Comparison of ENCODE assay signal across 6 cellular contexts in genomic region chr3:49701388-49702077, GRCh38. TPM values are rescaled to one million over a fixed set of nuclear protein-coding genes. Genes with fewer than 3 reads are reported as not detected.
DNase-seq lines count a peak whose midpoint lies in the region; ATAC-seq, FAIRE-seq and TF ChIP-seq lines count a peak whose summit lies in the region.
"Had no signal": no experiment of that assay in that cellular context is flagged by ENCODE, and none has a peak within 500 bp of the region (broad histone marks: within the 10 kb centered on the region; RNA-seq: fewer than 3 reads in every experiment).

No MANE protein-coding gene starts in this region.

- no peaks in the 10 kb centered on the region for H3K9me2 ChIP-seq in GM23338 (ENCODE audit: insufficient read depth)

- no peak overlapping the region for H3K4me3 ChIP-seq in GM23338
- no peak overlapping the region for H3K4me3 ChIP-seq in astrocyte (ENCODE audit: insufficient read depth, low read depth, low read length)

- H3K27ac ChIP-seq in GM23338 (ENCODE audit: low read depth) (no peak overlapping the region), astrocyte (ENCODE audit: low read depth, low read length) (no peak overlapping the region)

- FAIRE-seq in astrocyte (lab: Jason Lieb, UNC) = no peak

- H2AFZ ChIP-seq in GM23338 = no peak overlapping the region
- H2AFZ ChIP-seq in astrocyte (ENCODE audit: low read depth, low read length) = no peak overlapping the region

- peaks cover 18% of the 10 kb centered on the region for H3K4me1 Mint-ChIP-seq in GM23338
- no peaks in the 10 kb centered on the region for H3K4me1 Mint-ChIP-seq in astrocyte (ENCODE audit: low read depth, unreplicated experiment)
- H3K4me1 Mint-ChIP-seq in osteocyte (ENCODE audit: unreplicated experiment) = peaks cover 5% of the 10 kb centered on the region

- no peak overlapping the region for H3K27ac Mint-ChIP-seq in GM23338
- H3K27ac Mint-ChIP-seq in astrocyte (ENCODE audit: unreplicated experiment) = no peak overlapping the region
- H3K27ac Mint-ChIP-seq in osteocyte (ENCODE audit: unreplicated experiment) = no peak overlapping the region

- DNase-seq in GM23338 (ENCODE audit: low spot score) (peak; percentile 85), astrocyte (ENCODE audit: low read depth) (no peak), osteocyte (ENCODE audit: extremely low spot score, unreplicated experiment) (no peak), NCI-H2227 treated with DMSO at 0.1 percent for 48 hours (lab: John Stamatoyannopoulos, UW) (no peak)
- DNase-seq: stimulated activated CD4-positive, alpha-beta T cell treated with anti-CD3 and anti-CD28 coated beads, Interleukin-4, amount 100 ng/mL, for 1 hour had no signal

- ATAC-seq in GM23338 (peak; percentile 75), HG02571 (IDR thresholded peaks at IDR 0.05; ENCODE audit: unreplicated experiment) (no peak)

- H3K27me3 Mint-ChIP-seq in GM23338 (ENCODE audit: insufficient read depth, low read depth, poor library complexity) (peaks cover 17% of the 10 kb centered on the region), astrocyte (ENCODE audit: low read depth, unreplicated experiment) (no peaks in the 10 kb centered on the region), osteocyte (ENCODE audit: unreplicated experiment) (no peaks in the 10 kb centered on the region)

- no peaks in the 10 kb centered on the region for H3K9me3 ChIP-seq in astrocyte (ENCODE audit: insufficient read depth, low read depth, low read length)

- no peaks in the 10 kb centered on the region for H3K9me3 Mint-ChIP-seq in GM23338
- no peaks in the 10 kb centered on the region for H3K9me3 Mint-ChIP-seq in astrocyte (ENCODE audit: unreplicated experiment)
- no peaks in the 10 kb centered on the region for H3K9me3 Mint-ChIP-seq in osteocyte (ENCODE audit: unreplicated experiment)

- H3K36me3 ChIP-seq in GM23338 (ENCODE audit: insufficient read depth) (no peaks in the 10 kb centered on the region), astrocyte (ENCODE audit: insufficient read depth, low read length) (no peaks in the 10 kb centered on the region)

- no peak overlapping the region for H3K9ac ChIP-seq in astrocyte (ENCODE audit: low read length)

- H3K79me2 ChIP-seq in GM23338 (replicated peaks; ENCODE audit: insufficient read depth) = no peaks in the 10 kb centered on the region
- H3K79me2 ChIP-seq in astrocyte (ENCODE audit: insufficient read depth, low read length) = no peaks in the 10 kb centered on the region

- H3F3A ChIP-seq in GM23338 (replicated peaks; ENCODE audit: low read depth) = no peaks in the 10 kb centered on the region; the same call in 1 of the 2 replicates

- H3K36me3 Mint-ChIP-seq in GM23338 (ENCODE audit: low read depth) = peaks cover 8% of the 10 kb centered on the region
- H3K36me3 Mint-ChIP-seq in astrocyte (ENCODE audit: low read depth, unreplicated experiment) = peaks cover 13% of the 10 kb centered on the region
- H3K36me3 Mint-ChIP-seq in osteocyte (ENCODE audit: unreplicated experiment) = peaks cover 10% of the 10 kb centered on the region

- H3K4me2 ChIP-seq in GM23338 = no peak overlapping the region
- no peak overlapping the region for H3K4me2 ChIP-seq in astrocyte (ENCODE audit: low read length)

- H3K27me3 ChIP-seq in GM23338 (ENCODE audit: insufficient read depth) (no peaks in the 10 kb centered on the region), astrocyte (ENCODE audit: insufficient read depth, low read length) (no peaks in the 10 kb centered on the region)

- TF ChIP-seq CTCF in GM23338 (conservative IDR thresholded peaks at IDR 0.05; ENCODE audit: low read depth in 2 of 2) (peak; percentile 67 to 81), astrocyte (IDR thresholded peaks at IDR 0.05; ENCODE audit: insufficient read depth, low read depth, low read length) (peak; percentile 37), osteocyte (IDR thresholded peaks at IDR 0.05) (peak; percentile 49)

- H4K20me1 ChIP-seq in GM23338 (replicated peaks; ENCODE audit: insufficient read depth) (peaks cover 5% of the 10 kb centered on the region; the same call in 1 of the 2 replicates), astrocyte (ENCODE audit: insufficient read depth, low read length) (peaks cover 9% of the 10 kb centered on the region)

- H3K4me1 ChIP-seq in GM23338 (ENCODE audit: insufficient read depth) (no peaks in the 10 kb centered on the region), astrocyte (ENCODE audit: insufficient read depth, low read length) (no peaks in the 10 kb centered on the region)

- H3K4me3 Mint-ChIP-seq in GM23338 = no peak overlapping the region
- H3K4me3 Mint-ChIP-seq in astrocyte (ENCODE audit: unreplicated experiment) = no peak overlapping the region
- no peak overlapping the region for H3K4me3 Mint-ChIP-seq in osteocyte (ENCODE audit: unreplicated experiment)

TF ChIP-seq in GM23338, 12 proteins besides CTCF, POLR2A, EP300 and RAD21 (continues in another document):
- TF ChIP-seq STAT1 (IDR thresholded peaks at IDR 0.05; ENCODE audit: unreplicated experiment) = no peak
- no peak for TF ChIP-seq JUNB (IDR thresholded peaks at IDR 0.05; ENCODE audit: unreplicated experiment)
- TF ChIP-seq EZH2 (IDR thresholded peaks at IDR 0.05; ENCODE audit: low read depth, unreplicated experiment) = no peak
- TF ChIP-seq ZNF331 (CRISPR knock-in tag; IDR thresholded peaks at IDR 0.05; ENCODE audit: low read depth) = no peak
- no peak for TF ChIP-seq CREB1 (CRISPR knock-in tag; IDR thresholded peaks at IDR 0.05; ENCODE audit: low read depth)

RNA-seq across cellular contexts. Expression of gene RNF123, which starts 12.2 kb away (rescaled TPM):
- total RNA-seq in GM23338 (2014; rRNA removed; shearing (Covaris generic)) = 24.4 and 32.5 TPM in 2 replicates
- polyA plus RNA-seq in GM23338 (2016; fragmentation: Nextera tagmentation; extraction: Ambion mirVana) = 13.2 and 14.6 TPM in 2 replicates
- 40.9 and 49.8 TPM in 2 replicates for total RNA-seq in astrocyte
- 50.9 and 61.0 TPM in 2 replicates for total RNA-seq in osteocyte

RNA-seq across cellular contexts. Expression of gene MST1, which starts 12.3 kb away (rescaled TPM):
- total RNA-seq in GM23338 (2014; rRNA removed; shearing (Covaris generic)) = 8.7 and 11.1 TPM in 2 replicates
- polyA plus RNA-seq in GM23338 (2016; fragmentation: Nextera tagmentation; extraction: Ambion mirVana) = 5.0 and 5.9 TPM in 2 replicates
- total RNA-seq in astrocyte (9.3 and 15.1 TPM in 2 replicates), osteocyte (35.9 and 38.3 TPM in 2 replicates)

RNA-seq across cellular contexts. Expression of gene AMIGO3, which starts 18.0 kb away (rescaled TPM):
- total RNA-seq in GM23338 (2014; rRNA removed; shearing (Covaris generic)) = 8.2 and 10.4 TPM in 2 replicates
- polyA plus RNA-seq in GM23338 (2016; fragmentation: Nextera tagmentation; extraction: Ambion mirVana) = 2.9 and 3.5 TPM in 2 replicates
- total RNA-seq in astrocyte = 0.16 TPM in 1 of 2 replicates, not detected in the other
- total RNA-seq in osteocyte = not detected in 2 replicates

RNA-seq across cellular contexts. Expression of gene GMPPB, which starts 22.2 kb away (rescaled TPM):
- total RNA-seq in GM23338 (2014; rRNA removed; shearing (Covaris generic)) = 29.4 and 36.1 TPM in 2 replicates
- polyA plus RNA-seq in GM23338 (2016; fragmentation: Nextera tagmentation; extraction: Ambion mirVana) = 7.8 and 10.2 TPM in 2 replicates
- 21.4 and 24.6 TPM in 2 replicates for total RNA-seq in astrocyte
- total RNA-seq in osteocyte = 27.3 and 27.5 TPM in 2 replicates

RNA-seq across cellular contexts. Expression of gene APEH, which starts 27.4 kb away (rescaled TPM):
- 202 and 264 TPM in 2 replicates for total RNA-seq in GM23338 (2014; rRNA removed; shearing (Covaris generic))
- polyA plus RNA-seq in GM23338 (2016; fragmentation: Nextera tagmentation; extraction: Ambion mirVana) = 170 and 178 TPM in 2 replicates
- total RNA-seq in astrocyte (80.8 and 91.2 TPM in 2 replicates), osteocyte (98.5 and 105 TPM in 2 replicates)
